17 cellular contexts compared by ENCODE assay signal in the genomic region with DNA sequence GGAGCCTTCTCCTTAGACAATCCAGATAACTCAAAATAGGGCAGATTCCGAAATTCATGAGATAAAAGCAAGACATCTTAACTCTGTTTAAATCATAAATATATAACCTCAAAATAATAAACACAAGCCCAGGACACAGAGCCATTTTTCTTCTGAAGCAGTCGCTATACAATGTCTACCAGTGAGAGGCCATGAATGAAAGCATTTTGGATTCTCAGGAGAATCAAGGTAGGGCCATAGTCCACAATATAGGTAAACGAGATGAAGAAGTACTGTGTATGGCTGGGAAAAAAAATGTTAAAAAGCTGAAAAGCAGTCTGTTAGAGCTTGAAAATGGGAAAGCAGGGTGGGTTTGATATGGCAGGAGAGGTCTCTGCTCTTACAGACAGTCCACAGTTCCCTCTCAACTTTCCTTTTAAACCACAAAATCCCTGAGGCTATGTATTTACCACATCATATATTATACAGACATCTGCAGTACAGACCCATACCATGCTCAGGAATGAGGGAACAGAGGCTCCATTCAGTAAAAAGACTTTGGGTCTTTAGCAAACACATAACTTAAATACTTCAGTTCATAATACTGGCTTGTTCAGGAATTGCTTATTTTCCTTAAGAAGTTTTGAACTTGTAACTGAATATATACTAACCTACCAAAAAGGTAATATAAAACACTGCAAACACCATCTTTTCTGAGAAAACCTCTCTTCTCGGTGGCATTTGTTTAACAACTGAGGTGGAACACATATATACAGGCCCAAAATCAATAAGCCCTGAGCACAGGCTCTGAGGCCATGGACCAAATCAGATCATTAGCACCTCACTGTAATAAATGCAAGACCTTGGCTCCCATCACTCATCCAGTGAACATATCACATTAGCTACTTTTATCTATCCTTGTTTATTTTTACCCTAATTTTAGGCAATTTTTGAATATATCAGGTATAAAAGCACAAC.
DNase-seq lines count a peak whose midpoint lies in the region; ATAC-seq and TF ChIP-seq lines count a peak whose summit lies in the region.
"Had no signal": no experiment of that assay in that cellular context is flagged by ENCODE, and none has a peak within 500 bp of the region (broad histone marks: within the 10 kb centered on the region; RNA-seq: fewer than 3 reads in every experiment).

No MANE protein-coding gene starts in this region.

- 84 to 88% (median 87%) methylated on average over 4 of the region's 4 CpGs for WGBS in psoas muscle, 3 donors

- no peak overlapping the region for H3K27ac ChIP-seq in RWPE2 (ENCODE audit: poor library complexity, severe bottlenecking)
- H3K27ac ChIP-seq in foreskin keratinocyte, result no peak overlapping the region
- peak overlapping the region; percentile 70 for H3K27ac ChIP-seq in psoas muscle
- H3K27ac ChIP-seq: skin epidermis had no signal

- H3K4me1 ChIP-seq in RWPE2 (ENCODE audit: insufficient read depth, poor library complexity, severe bottlenecking) (no peaks in the 10 kb centered on the region), foreskin keratinocyte (peaks cover 10% of the 10 kb centered on the region), psoas muscle (peaks cover 48% of the 10 kb centered on the region)

- DNase-seq in AG10803 (ENCODE audit: low read depth) (peak; percentile 48), RWPE2 (ENCODE audit: low spot score) (no peak), foreskin keratinocyte (peak; percentile 38 to 71), psoas muscle (no peak), Kasumi-1 (lab: John Stamatoyannopoulos, UW) (no peak), cortex of kidney (lab: John Stamatoyannopoulos, UW) (no peak)
- DNase-seq in effector CD4-positive, alpha-beta T cell, result no peak
- DNase-seq: activated B cell treated with CpG ODN at 0.5 μM for 24 hours; activated effector memory CD4-positive, alpha-beta T cell treated with anti-CD3 and anti-CD28 coated beads, Interleukin-2, amount 50 U/mL, for 16 hours; COR-L47; effector CD8-positive, alpha-beta T cell; NCI-H1105; NCI-H2171; NCI-H748 treated with DMSO at 0.1 percent for 48 hours; T-helper 17 cell had no signal

- H3K27me3 ChIP-seq in RWPE2 (ENCODE audit: insufficient read depth, poor library complexity, severe bottlenecking) (peaks cover 4% of the 10 kb centered on the region), foreskin keratinocyte (no peaks in the 10 kb centered on the region), psoas muscle (ENCODE audit: insufficient read depth in 3 of 3, low read length in 2 of 3) (no peaks in the 10 kb centered on the region)

- no peak overlapping the region for H3K4me3 ChIP-seq in AG10803 (ENCODE audit: low read length)
- no peak overlapping the region for H3K4me3 ChIP-seq in RWPE2 (ENCODE audit: severe bottlenecking)
- H3K4me3 ChIP-seq in psoas muscle, result peak overlapping the region; percentile 24
- H3K4me3 ChIP-seq: skin epidermis had no signal

- intact Hi-C loops in psoas muscle (cut with DNase I), result no loop called here

- H3K9me3 ChIP-seq in RWPE2 (ENCODE audit: severe bottlenecking), result no peaks in the 10 kb centered on the region
- H3K9me3 ChIP-seq in psoas muscle, result no peaks in the 10 kb centered on the region

- no peaks in the 10 kb centered on the region for H3K36me3 ChIP-seq in RWPE2 (ENCODE audit: low read depth)
- no peaks in the 10 kb centered on the region for H3K36me3 ChIP-seq in psoas muscle (ENCODE audit: insufficient read depth in 1 of 2, low read depth in 1 of 2)

- ATAC-seq in RWPE2 (ENCODE audit: low read depth), result peak; percentile 40; the same call in 1 of the 3 replicates
- ATAC-seq in foreskin keratinocyte, result peak; percentile 57
- no peak for ATAC-seq in psoas muscle
- ATAC-seq in HG03432 (IDR thresholded peaks at IDR 0.05; ENCODE audit: unreplicated experiment), result no peak
- ATAC-seq: T-helper 17 cell had no signal

- TF ChIP-seq CTCF in AG10803 (conservative IDR thresholded peaks at IDR 0.05; ENCODE audit: low read length) (no peak), RWPE2 (IDR thresholded peaks at IDR 0.05; ENCODE audit: poor library complexity, severe bottlenecking) (no peak), foreskin keratinocyte (conservative IDR thresholded peaks at IDR 0.05) (no peak), psoas muscle (IDR thresholded peaks at IDR 0.05) (no peak)

Comparison
In these comparisons a context has a peak if more than half of its experiments do, and no peak if none do; other contexts are left out.
1. DNase-seq: peak in AG10803 (single experiment) and foreskin keratinocyte (2 of 2); none in RWPE2 (single experiment), psoas muscle (0 of 2), effector CD4-positive, alpha-beta T cell (single experiment), Kasumi-1 (0 of 2) and cortex of kidney (single experiment).
2. ATAC-seq: peak in RWPE2 (single experiment) and foreskin keratinocyte (single experiment); none in psoas muscle (0 of 4) and HG03432 (single experiment).